ENCODE assay signal across 6 cellular contexts in the genomic region with DNA sequence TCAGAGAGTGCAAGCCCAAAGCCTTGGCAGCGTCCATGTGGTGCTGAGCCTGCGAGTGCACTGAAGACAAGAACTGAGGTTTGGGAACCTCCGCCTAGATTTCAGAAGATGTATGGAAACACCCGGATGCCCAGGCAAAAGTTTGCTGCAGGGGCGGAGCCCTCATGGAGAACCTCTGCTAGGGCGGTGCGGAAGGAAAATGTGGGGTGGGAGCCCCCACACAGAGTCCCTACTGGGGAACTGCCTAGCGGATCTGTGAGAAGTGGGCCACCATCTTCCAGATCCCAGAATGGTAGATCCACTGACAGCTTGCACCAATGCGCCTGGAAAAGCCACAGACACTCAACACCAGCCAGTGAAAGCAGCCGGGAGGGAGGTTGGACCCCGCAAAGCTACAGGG. TPM values are rescaled to one million over a fixed set of nuclear protein-coding genes. Genes with fewer than 3 reads are reported as not detected.
"Had no signal": no experiment of that assay in that cellular context is flagged by ENCODE, and none has a peak within 500 bp of the region (broad histone marks: within the 10 kb centered on the region; RNA-seq: fewer than 3 reads in every experiment).

No MANE protein-coding gene starts in this region.

RNA-seq across cellular contexts. Expression of a gene that starts 42.2 kb away (rescaled TPM):
- total RNA-seq: GM23248, GM23338, H1, H4, H9, HFFc6 had no signal
- polyA plus RNA-seq: H1 had no signal

RNA-seq across cellular contexts. Expression of a gene that starts 54.3 kb away (rescaled TPM):
- total RNA-seq: GM23338, H1, H4, H9 had no signal
